In genomic region chr6:56808871-56809359, GRCh38 we compare ENCODE assay signal across 12 cellular contexts.
DNase-seq lines count a peak whose midpoint lies in the region; ATAC-seq, FAIRE-seq and TF ChIP-seq lines count a peak whose summit lies in the region.
"Had no signal": no experiment of that assay in that cellular context is flagged by ENCODE, and none has a peak within 500 bp of the region (broad histone marks: within the 10 kb centered on the region; RNA-seq: fewer than 3 reads in every experiment).

No MANE protein-coding gene starts in this region.

- H2BK12ac ChIP-seq in H9 (ENCODE audit: insufficient read length, low read depth, low read length): no peak overlapping the region

- H3K4me1 ChIP-seq in A549 (peaks cover 75% of the 10 kb centered on the region), H9 (ENCODE audit: insufficient read depth, low read length) (no peaks in the 10 kb centered on the region; the same call in 1 of the 2 replicates), left ventricle myocardium inferior (peaks cover 84% of the 10 kb centered on the region), Peyer's patch (no peaks in the 10 kb centered on the region)

- POLR2A ChIA-PET in A549 (lab: Yijun Ruan, JAX): interaction anchor here (0.9 kb wide), 1 partner anchor 33 kb away, joined by 4 read pairs; no protein-coding TSS in a partner anchor

- H3K27me3 Mint-ChIP-seq in H9 (ENCODE audit: low read depth): no peaks in the 10 kb centered on the region
- H3K27me3 Mint-ChIP-seq in T-helper 2 cell treated with Interferon-gamma antibody and Interleukin-4, amounts not matched to agents 5 μg/mL and 100 μg/mL, for 36 hours (ENCODE audit: low read depth): no peaks in the 10 kb centered on the region

- H4K8ac ChIP-seq in H9 (replicated peaks; ENCODE audit: insufficient read length, low read depth, low read length): no peak overlapping the region

- H3K4me1 Mint-ChIP-seq in H9: peaks cover 44 to 46% of the 10 kb centered on the region in 2 experiments
- no peaks in the 10 kb centered on the region for H3K4me1 Mint-ChIP-seq in T-helper 2 cell treated with Interferon-gamma antibody and Interleukin-4, amounts not matched to agents 5 μg/mL and 100 μg/mL, for 36 hours (ENCODE audit: low read depth)
- H3K4me1 Mint-ChIP-seq: naive thymus-derived CD4-positive, alpha-beta T cell had no signal

- no peak overlapping the region for H2BK20ac ChIP-seq in H9 (ENCODE audit: low read depth, low read length, poor library complexity, severe bottlenecking)

- H3K14ac ChIP-seq in H9 (ENCODE audit: insufficient read depth, low read length): no peak overlapping the region

- H3K4me2 ChIP-seq in A549 (peak overlapping the region; percentile 67), H9 (ENCODE audit: insufficient read depth, insufficient read length, low read length) (no peak overlapping the region)
- H3K4me2 ChIP-seq: BLaER1 had no signal

- 3% methylated on average over 3 of the region's 3 CpGs for WGBS in A549 (ENCODE audit: missing lambda C conversion rate)
- WGBS in H9 (ENCODE audit: extremely low coverage, insufficient read length, low lambda C conversion rate): no CpG with 5 or more reads among the region's 3 CpGs

- no peaks in the 10 kb centered on the region for H3K9me3 Mint-ChIP-seq in H9
- H3K9me3 Mint-ChIP-seq in T-helper 2 cell treated with Interferon-gamma antibody and Interleukin-4, amounts not matched to agents 5 μg/mL and 100 μg/mL, for 36 hours: no peaks in the 10 kb centered on the region
- H3K9me3 Mint-ChIP-seq: activated T-helper 1 cell treated with anti-CD3 and anti-CD28 coated beads, Interleukin-12 subunit alpha, Interleukin-12 subunit beta, Interleukin-2, Interleukin-4 antibody, amounts not matched to agents 30 ng/mL and 10 ng/mL and 1 ng/mL, durations not matched to agents 14 hours and 24 hours and 36 hours had no signal

- H4K20me1 ChIP-seq in H9 (ENCODE audit: control insufficient read depth, insufficient read depth, insufficient read length): no peaks in the 10 kb centered on the region
- H4K20me1 ChIP-seq: BLaER1 had no signal

- H3K9ac ChIP-seq in H9 (ENCODE audit: extremely low read depth, insufficient read length, low read length): no peak overlapping the region
- H3K9ac ChIP-seq: BLaER1 had no signal

- H3K4me3 ChIP-seq in A549 (no peak overlapping the region), left ventricle myocardium inferior (peak overlapping the region; percentile 7), Peyer's patch (no peak overlapping the region)
- H3K4me3 ChIP-seq: BLaER1 had no signal

- TF ChIP-seq EP300 in A549 (IDR thresholded peaks at IDR 0.05): no peak

- H3K27me3 ChIP-seq in H9 (ENCODE audit: insufficient read depth, low read length) (no peaks in the 10 kb centered on the region), left ventricle myocardium inferior (ENCODE audit: low read depth) (no peaks in the 10 kb centered on the region), Peyer's patch (no peaks in the 10 kb centered on the region)
- H3K27me3 ChIP-seq: BLaER1 had no signal

- intact Hi-C loops in left ventricle myocardium inferior (cut with micrococcal nuclease): no loop called here

- no peak overlapping the region for H2BK15ac ChIP-seq in H9 (ENCODE audit: low read depth, low read length)

- no peak overlapping the region for H3K4ac ChIP-seq in H9 (ENCODE audit: low read depth, low read length)

- H3K23ac ChIP-seq in H9 (ENCODE audit: insufficient read length, low read depth, low read length): no peak overlapping the region

- H4K91ac ChIP-seq in H9 (ENCODE audit: insufficient read length, low read depth, low read length): no peak overlapping the region

- no peaks in the 10 kb centered on the region for H3K23me2 ChIP-seq in H9 (ENCODE audit: insufficient read length, low read depth, low read length, poor library complexity, severe bottlenecking)

- H3K79me2 ChIP-seq in H9 (ENCODE audit: insufficient read depth, low read length): peaks cover 14% of the 10 kb centered on the region; the same call in 1 of the 2 replicates

- CTCF ChIA-PET in A549 (lab: Yijun Ruan, JAX): interaction anchor here (0.6 to 1.1 kb wide), 3 partner anchors 37 to 80 kb away, joined by 3 to 4 read pairs (median 3); no protein-coding TSS in a partner anchor

- no peak for TF ChIP-seq CTCF in A549 (IDR thresholded peaks at IDR 0.05)
- TF ChIP-seq CTCF in H9 (conservative IDR thresholded peaks at IDR 0.05): no peak
- TF ChIP-seq CTCF in left ventricle myocardium inferior (IDR thresholded peaks at IDR 0.05; ENCODE audit: borderline replicate concordance): no peak
- no peak for TF ChIP-seq CTCF in Peyer's patch (IDR thresholded peaks at IDR 0.05)

- no peaks in the 10 kb centered on the region for H3K9me3 ChIP-seq in A549
- no peaks in the 10 kb centered on the region for H3K9me3 ChIP-seq in H9 (ENCODE audit: control insufficient read depth, low read depth, low read length)
- H3K9me3 ChIP-seq in left ventricle myocardium inferior (replicated peaks): no peaks in the 10 kb centered on the region
- H3K9me3 ChIP-seq in Peyer's patch: no peaks in the 10 kb centered on the region
- H3K9me3 ChIP-seq: BLaER1 had no signal

- no peak for TF ChIP-seq RAD21 in A549 (conservative IDR thresholded peaks at IDR 0.05 in 1 of 2, IDR thresholded peaks at IDR 0.05 in 1 of 2)

- H3K36me3 ChIP-seq in left ventricle myocardium inferior (no peaks in the 10 kb centered on the region), Peyer's patch (no peaks in the 10 kb centered on the region)
- H3K36me3 ChIP-seq: BLaER1 had no signal

- FAIRE-seq in A549 (lab: Jason Lieb, UNC): peak; percentile 56

- no peak overlapping the region; a peak in 1 of 5 replicates for H3K4me3 Mint-ChIP-seq in H9
- no peak overlapping the region for H3K4me3 Mint-ChIP-seq in T-helper 2 cell treated with Interferon-gamma antibody and Interleukin-4, amounts not matched to agents 5 μg/mL and 100 μg/mL, for 36 hours
- H3K4me3 Mint-ChIP-seq: activated T-helper 1 cell treated with anti-CD3 and anti-CD28 coated beads, Interleukin-12 subunit alpha, Interleukin-12 subunit beta, Interleukin-2, Interleukin-4 antibody, amounts not matched to agents 30 ng/mL and 10 ng/mL and 1 ng/mL, durations not matched to agents 14 hours and 24 hours and 36 hours; naive thymus-derived CD4-positive, alpha-beta T cell had no signal

- DNase-seq in A549 (ENCODE audit: low read depth in 1 of 2, low spot score in 1 of 2) (peak; percentile 21 to 80), H9 (no peak), RPMI8226 (peak; percentile 57), left ventricle myocardium inferior (no peak), Peyer's patch (no peak)
- no peak for DNase-seq in T-helper 2 cell treated with Interferon-gamma antibody and Interleukin-4, amounts not matched to agents 5 μg/mL and 100 μg/mL, for 36 hours (ENCODE audit: low spot score)
- DNase-seq: naive thymus-derived CD4-positive, alpha-beta T cell had no signal

- H3T11ph ChIP-seq in H9 (ENCODE audit: low read length): no peak overlapping the region

- TF ChIP-seq POLR2A in A549 (IDR thresholded peaks at IDR 0.05; ENCODE audit: low read length) (no peak), Peyer's patch (IDR thresholded peaks at IDR 0.05) (no peak)

- H4K5ac ChIP-seq in H9 (ENCODE audit: insufficient read length, low read depth, low read length): no peak overlapping the region

- H2BK120ac ChIP-seq in H9 (ENCODE audit: low read depth, low read length, poor library complexity, severe bottlenecking): no peak overlapping the region

- no peaks in the 10 kb centered on the region for H3K79me1 ChIP-seq in H9 (ENCODE audit: insufficient read depth, low read depth, low read length, poor library complexity, severe bottlenecking)

- peak overlapping the region; percentile 17 to 66 (median 54); a peak in 5 of 7 replicates for H3K27ac Mint-ChIP-seq in H9
- no peak overlapping the region for H3K27ac Mint-ChIP-seq in T-helper 2 cell treated with Interferon-gamma antibody and Interleukin-4, amounts not matched to agents 5 μg/mL and 100 μg/mL, for 36 hours
- H3K27ac Mint-ChIP-seq: activated T-helper 1 cell treated with anti-CD3 and anti-CD28 coated beads, Interleukin-12 subunit alpha, Interleukin-12 subunit beta, Interleukin-2, Interleukin-4 antibody, amounts not matched to agents 30 ng/mL and 10 ng/mL and 1 ng/mL, durations not matched to agents 14 hours and 24 hours and 36 hours; naive thymus-derived CD4-positive, alpha-beta T cell had no signal

- no peak overlapping the region for H2AK5ac ChIP-seq in H9 (ENCODE audit: insufficient read length, low read length)

- no peak overlapping the region for H2BK5ac ChIP-seq in H9 (ENCODE audit: insufficient read length, low read length)

- ATAC-seq in A549 (peak; percentile 95 to 97), GM19328 (IDR thresholded peaks at IDR 0.05; ENCODE audit: unreplicated experiment) (no peak), HG03095 (IDR thresholded peaks at IDR 0.05; ENCODE audit: unreplicated experiment) (no peak)
- ATAC-seq: naive thymus-derived CD4-positive, alpha-beta T cell had no signal

- H3K18ac ChIP-seq in H9 (ENCODE audit: insufficient read length, low read depth, low read length): no peak overlapping the region

- H2AFZ ChIP-seq in H9 (ENCODE audit: low read length): no peak overlapping the region

- H3K27ac ChIP-seq in A549 (peak overlapping the region; percentile 26 to 67; a peak in 5 of 6 replicates), H9 (ENCODE audit: insufficient read length, low read depth, low read length) (no peak overlapping the region), left ventricle myocardium inferior (replicated peaks) (peak overlapping the region; percentile 70), Peyer's patch (no peak overlapping the region)
- H3K27ac ChIP-seq: BLaER1, HL-60 had no signal

- H3K56ac ChIP-seq in H9 (ENCODE audit: insufficient read length, low read depth, low read length): no peak overlapping the region

- H3K36me3 Mint-ChIP-seq in H9 (ENCODE audit: insufficient read depth in 1 of 3, low read depth in 3 of 3): no peaks in the 10 kb centered on the region
- no peaks in the 10 kb centered on the region for H3K36me3 Mint-ChIP-seq in T-helper 2 cell treated with Interferon-gamma antibody and Interleukin-4, amounts not matched to agents 5 μg/mL and 100 μg/mL, for 36 hours (ENCODE audit: low read depth)
- H3K36me3 Mint-ChIP-seq: naive thymus-derived CD4-positive, alpha-beta T cell had no signal

TF ChIP-seq in A549, 52 proteins besides CTCF, POLR2A, EP300 and RAD21 (continues in another document):
- peak; percentile 82 for TF ChIP-seq GATA3 (IDR thresholded peaks at IDR 0.05; ENCODE audit: borderline replicate concordance)
- TF ChIP-seq EHMT2 (IDR thresholded peaks at IDR 0.05; ENCODE audit: low read depth): no peak
- no peak for TF ChIP-seq NPAS2 (CRISPR knock-in tag; IDR thresholded peaks at IDR 0.05; ENCODE audit: borderline replicate concordance)
- TF ChIP-seq FOSL2 (IDR thresholded peaks at IDR 0.05): no peak
- peak; percentile 56 for TF ChIP-seq FOSL2 (CRISPR knock-in tag; IDR thresholded peaks at IDR 0.05)

Comparison
In these comparisons a context has a peak if more than half of its experiments do, and no peak if none do; other contexts are left out.
1. ATAC-seq: peak in A549 (2 of 2); none in GM19328 (single experiment) and HG03095 (single experiment).
2. DNase-seq: peak in A549 (2 of 2) and RPMI8226 (single experiment); none in H9 (single experiment), left ventricle myocardium inferior (single experiment), T-helper 2 cell treated with Interferon-gamma antibody and Interleukin-4, amounts not matched to agents 5 μg/mL and 100 μg/mL, for 36 hours (single experiment) and Peyer's patch (0 of 3).
3. H3K27ac ChIP-seq: peak in A549 (2 of 2) and left ventricle myocardium inferior (single experiment); none in H9 (single experiment) and Peyer's patch (0 of 4).